8 cellular contexts compared by ENCODE assay signal in genomic region chr3:58585005-58585786, GRCh38. TPM values are rescaled to one million over a fixed set of nuclear protein-coding genes. Genes with fewer than 3 reads are reported as not detected.
DNase-seq lines count a peak whose midpoint lies in the region; ATAC-seq, FAIRE-seq and TF ChIP-seq lines count a peak whose summit lies in the region.

No MANE protein-coding gene starts in this region.

- peaks cover 25 to 36% of the 10 kb centered on the region in 2 donors for H3K27me3 Mint-ChIP-seq in CD4-positive, alpha-beta memory T cell

- POLR2A ChIA-PET in CD4-positive, alpha-beta memory T cell (lab: Charles Lee; ENCODE audit: partially characterized antibody), result no interaction called here

- H3K9ac ChIP-seq in neuronal stem cell (ENCODE audit: low read depth, low read length, poor library complexity), result no peak overlapping the region

- H3K4me1 ChIP-seq in CD4-positive, alpha-beta memory T cell (ENCODE audit: insufficient read depth, low read length), result peaks cover 10% of the 10 kb centered on the region
- H3K4me1 ChIP-seq in neuronal stem cell (ENCODE audit: control insufficient read depth in 2 of 2, insufficient read depth in 1 of 2, low read depth in 1 of 2, low read length in 2 of 2) (peaks cover 26 to 39% of the 10 kb centered on the region in 2 donors), suprapubic skin (peaks cover 14% of the 10 kb centered on the region)

- no peak overlapping the region for H3K14ac ChIP-seq in neuronal stem cell (ENCODE audit: low read length)

- H3K27ac ChIP-seq in CD4-positive, alpha-beta memory T cell (ENCODE audit: low read depth, low read length), result no peak overlapping the region
- H3K27ac ChIP-seq in neuronal stem cell (replicated peaks; ENCODE audit: low read length) (no peak overlapping the region), suprapubic skin (peak overlapping the region; percentile 85)

- no peaks in the 10 kb centered on the region for H3K36me3 ChIP-seq in CD4-positive, alpha-beta memory T cell (ENCODE audit: insufficient read depth, low read length)
- H3K36me3 ChIP-seq in neuronal stem cell (replicated peaks in 1 of 2; ENCODE audit: control insufficient read depth in 2 of 2, insufficient read depth in 2 of 2, low read length in 2 of 2) (no peaks in the 10 kb centered on the region), suprapubic skin (no peaks in the 10 kb centered on the region)

- no peak for FAIRE-seq in frontal cortex (lab: Jason Lieb, UNC)

- peak overlapping the region; percentile 65 to 86 for H3K4me3 ChIP-seq in CD4-positive, alpha-beta memory T cell (ENCODE audit: low read length in 2 of 2)
- no peak overlapping the region for H3K4me3 ChIP-seq in neuronal stem cell (ENCODE audit: low read length in 2 of 2)
- peak overlapping the region; percentile 51 for H3K4me3 ChIP-seq in suprapubic skin

- no peak overlapping the region for H4K91ac ChIP-seq in neuronal stem cell (ENCODE audit: low read depth, low read length, poor library complexity)

- peak overlapping the region; percentile 87 to 96 (median 94) for H3K4me3 Mint-ChIP-seq in CD4-positive, alpha-beta memory T cell

- DNase-seq in CD4-positive, alpha-beta memory T cell, result peak in 4 of 5 donors; percentile 14 to 33 (median 20)
- DNase-seq in HT1080 (ENCODE audit: low read depth) (peak; percentile 75), RKO (ENCODE audit: low spot score) (peak; percentile 74), activated gamma-delta T cell treated with Interleukin-2 at 50 U/mL for 16 hours (peak; percentile 47), frontal cortex (ENCODE audit: low spot score in 2 of 2) (peak; percentile 80 to 90), neuronal stem cell (ENCODE audit: low spot score) (peak; percentile 58), suprapubic skin (ENCODE audit: low spot score in 2 of 2) (peak; percentile 90 to 94)

- no peak overlapping the region for H3K23ac ChIP-seq in neuronal stem cell (ENCODE audit: low read depth, low read length, poor library complexity)

- H2BK12ac ChIP-seq in neuronal stem cell (ENCODE audit: low read length), result peak overlapping the region; percentile 80

- intact Hi-C loops in CD4-positive, alpha-beta memory T cell (cut with micrococcal nuclease), result no loop called here

- no CpG with 5 or more reads among the region's 46 CpGs for WGBS in neuronal stem cell (ENCODE audit: extremely low coverage in 2 of 2, insufficient read length in 2 of 2, insufficient replicate concordance in 1 of 2), 2 donors
- WGBS in suprapubic skin, result 1% methylated on average over 33 of the region's 46 CpGs

- H2AFZ ChIP-seq in neuronal stem cell (ENCODE audit: low read length), result peak overlapping the region; percentile 48

- H3K36me3 Mint-ChIP-seq in CD4-positive, alpha-beta memory T cell, result peaks cover 2 to 7% of the 10 kb centered on the region in 2 donors

- TF ChIP-seq EP300 in suprapubic skin (IDR thresholded peaks at IDR 0.05), result no peak

- H2AK5ac ChIP-seq in neuronal stem cell (ENCODE audit: low read depth, low read length), result no peak overlapping the region

- H3K4me2 ChIP-seq in neuronal stem cell (ENCODE audit: insufficient read depth, low read length, poor library complexity, severe bottlenecking), result peak overlapping the region; percentile 50

- peak overlapping the region; percentile 31 for H2BK5ac ChIP-seq in neuronal stem cell (ENCODE audit: low read length)

- H3K4me1 Mint-ChIP-seq in CD4-positive, alpha-beta memory T cell, result peaks cover 9 to 23% (median 17%) of the 10 kb centered on the region in 4 donors

- H4K8ac ChIP-seq in neuronal stem cell (ENCODE audit: low read depth, low read length), result no peak overlapping the region

- CTCF ChIA-PET in CD4-positive, alpha-beta memory T cell (lab: Charles Lee; ENCODE audit: partially characterized antibody), result interaction anchor here (1.1 to 2.9 kb wide), 8 partner anchors 9 to 50 kb away, joined by 3 to 26 read pairs (median 5); no protein-coding TSS in a partner anchor

- peak overlapping the region; percentile 91 for H2BK15ac ChIP-seq in neuronal stem cell (ENCODE audit: low read length)

- no peaks in the 10 kb centered on the region for H3K9me3 ChIP-seq in CD4-positive, alpha-beta memory T cell (ENCODE audit: control insufficient read depth in 1 of 2, low read length in 2 of 2)
- peaks cover 0 to 3% of the 10 kb centered on the region in 2 donors for H3K9me3 ChIP-seq in neuronal stem cell (replicated peaks in 1 of 2; ENCODE audit: control insufficient read depth in 2 of 2, insufficient read depth in 1 of 2, low read depth in 1 of 2, low read length in 2 of 2)
- no peaks in the 10 kb centered on the region for H3K9me3 ChIP-seq in suprapubic skin

- TF ChIP-seq CTCF in suprapubic skin (IDR thresholded peaks at IDR 0.05), result peak; percentile 49 to 98

- peak overlapping the region; percentile 89 for H3K18ac ChIP-seq in neuronal stem cell (ENCODE audit: low read length)

- no peak overlapping the region for H2BK120ac ChIP-seq in neuronal stem cell (ENCODE audit: low read depth, low read length)

- ATAC-seq in GM19467 (IDR thresholded peaks at IDR 0.05; ENCODE audit: unreplicated experiment), result peak; percentile 94

- no peak for TF ChIP-seq POLR2A in suprapubic skin (IDR thresholded peaks at IDR 0.05)

- H3K27ac Mint-ChIP-seq in CD4-positive, alpha-beta memory T cell, result peak overlapping the region in 4 of 7 donors; percentile 25 to 69 (median 50)

- H3K4ac ChIP-seq in neuronal stem cell (ENCODE audit: low read length), result no peak overlapping the region

- H3K27me3 ChIP-seq in CD4-positive, alpha-beta memory T cell (ENCODE audit: insufficient read depth, low read length), result peaks cover 22% of the 10 kb centered on the region
- H3K27me3 ChIP-seq in neuronal stem cell (ENCODE audit: control insufficient read depth in 3 of 3, insufficient read depth in 3 of 3, low read depth in 1 of 3, low read length in 3 of 3), result peaks cover 0 to 25% (median 7%) of the 10 kb centered on the region in 3 experiments
- peaks cover 13% of the 10 kb centered on the region for H3K27me3 ChIP-seq in suprapubic skin

- H3K79me1 ChIP-seq in neuronal stem cell (ENCODE audit: low read depth, low read length), result no peaks in the 10 kb centered on the region

- peaks cover 0 to 5% (median 2%) of the 10 kb centered on the region in 8 donors for H3K9me3 Mint-ChIP-seq in CD4-positive, alpha-beta memory T cell

RNA-seq across cellular contexts. Expression of gene FAM107A, which starts 8.0 kb away (rescaled TPM):
- total RNA-seq in CD4-positive, alpha-beta memory T cell, result not detected
- not detected for polyA plus RNA-seq in CD4-positive, alpha-beta memory T cell
- total RNA-seq in HT1080 (2014; rRNA removed; shearing (Covaris generic)), result 0.02 TPM in 1 of 2 replicates, not detected in the other
- polyA plus RNA-seq in HT1080 (2015; cell fraction: cytosol; rRNA removed), result 0.02 and 0.07 TPM in 2 replicates
- polyA plus RNA-seq in HT1080 (2015; cell fraction: nucleus; rRNA removed), result 0.15 TPM in 1 of 2 replicates, not detected in the other
- 15.5 TPM for total RNA-seq in frontal cortex
- polyA plus RNA-seq in neuronal stem cell (2013, experiment 1 of 2), result 2.1 TPM
- 2.0 TPM for polyA plus RNA-seq in neuronal stem cell (2013, experiment 2 of 2)
- total RNA-seq in suprapubic skin, result 10 to 100 TPM; 18.1 to 33.4 (median 24.6) TPM

RNA-seq across cellular contexts. Expression of gene ACOX2, which starts 48.2 kb away (rescaled TPM):
- not detected for total RNA-seq in CD4-positive, alpha-beta memory T cell
- not detected for polyA plus RNA-seq in CD4-positive, alpha-beta memory T cell
- total RNA-seq in HT1080 (2014; rRNA removed; shearing (Covaris generic)), result 61.4 and 69.8 TPM in 2 replicates
- polyA plus RNA-seq in HT1080 (2015; cell fraction: cytosol; rRNA removed), result 19.6 and 22.5 TPM in 2 replicates
- polyA plus RNA-seq in HT1080 (2015; cell fraction: nucleus; rRNA removed), result 12.7 and 14.9 TPM in 2 replicates
- total RNA-seq in frontal cortex, result 1.6 TPM
- polyA plus RNA-seq in neuronal stem cell (2013, experiment 1 of 2), result 6.1 TPM
- 5.8 TPM for polyA plus RNA-seq in neuronal stem cell (2013, experiment 2 of 2)
- total RNA-seq in suprapubic skin, result 10 to 100 TPM in 1 of 4 donors, 1 to 10 TPM in 3; 5.7 to 12.2 (median 8.5) TPM

Comparison
In these comparisons a context has a peak if more than half of its experiments do, and no peak if none do; other contexts are left out.
1. DNase-seq: peak in every context shown above with its lines; median percentile 92 in suprapubic skin; 85 in frontal cortex; 75 in HT1080; 74 in RKO; 58 in neuronal stem cell; 47 in activated gamma-delta T cell treated with Interleukin-2 at 50 U/mL for 16 hours; 20 in CD4-positive, alpha-beta memory T cell.
2. H3K4me3 ChIP-seq: peak in CD4-positive, alpha-beta memory T cell (2 of 2) and suprapubic skin (single experiment); none in neuronal stem cell (0 of 2).
3. RNA of gene FAM107A, which starts 8.0 kb away (total RNA-seq): 18.1 to 33.4 TPM in suprapubic skin and 15.5 TPM in frontal cortex (single experiment); 0.02 TPM in HT1080 and not detected in CD4-positive, alpha-beta memory T cell; every median in the first group is over 10 times any median in the second.